In the genomic region with DNA sequence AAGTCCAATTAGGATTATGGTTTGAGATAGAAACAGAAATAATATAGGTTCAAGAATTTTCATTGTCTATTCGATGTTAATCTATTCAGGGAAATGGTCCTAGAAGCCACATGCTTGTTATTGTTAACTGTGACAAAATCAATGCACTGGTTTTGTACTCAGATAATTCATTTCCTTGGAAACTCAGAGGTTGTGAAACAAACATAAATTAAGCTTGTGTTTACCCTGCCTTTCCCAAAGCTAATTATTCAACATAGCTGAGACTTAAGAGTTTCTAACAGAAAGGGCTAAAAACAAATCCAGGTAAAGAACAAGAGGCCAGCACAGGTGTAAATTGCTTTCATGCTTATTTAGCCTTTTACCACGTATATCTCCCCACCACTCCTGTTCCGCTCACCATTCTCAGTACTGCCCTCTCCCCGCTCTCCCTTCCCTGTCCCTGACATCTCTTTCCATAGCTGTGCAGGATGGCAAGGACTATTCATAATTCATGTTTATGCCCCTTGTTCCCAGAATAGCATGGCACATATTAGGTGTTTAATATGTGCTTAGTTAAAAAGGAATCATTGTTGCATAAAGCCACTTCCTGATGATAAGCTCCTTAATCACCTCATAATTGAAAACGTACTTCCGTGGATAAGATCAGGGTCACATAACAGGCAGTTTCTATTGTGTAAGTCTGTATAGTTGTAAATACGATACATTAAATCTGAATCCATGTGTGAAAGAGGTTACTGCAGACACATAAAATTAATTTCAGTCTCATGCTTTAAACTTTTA, we compare ENCODE assay signal across 26 cellular contexts.
DNase-seq lines count a peak whose midpoint lies in the region; ATAC-seq and TF ChIP-seq lines count a peak whose summit lies in the region.
"Had no signal": no experiment of that assay in that cellular context is flagged by ENCODE, and none has a peak within 500 bp of the region (broad histone marks: within the 10 kb centered on the region; RNA-seq: fewer than 3 reads in every experiment).

No MANE protein-coding gene starts in this region.

- TF ChIP-seq CTCF in Loucy (conservative IDR thresholded peaks at IDR 0.05; ENCODE audit: low read length) (no peak), gastrocnemius medialis (IDR thresholded peaks at IDR 0.05 in 4 of 5, conservative IDR thresholded peaks at IDR 0.05 in 1 of 5) (no peak)

- WGBS in right cardiac atrium: 42% methylated on average over 7 of the region's 7 CpGs

- H3F3A ChIP-seq in Loucy (ENCODE audit: low read depth): no peaks in the 10 kb centered on the region

- no peak for TF ChIP-seq POLR2A in gastrocnemius medialis (IDR thresholded peaks at IDR 0.05)

- H3K4me3 ChIP-seq in Loucy (ENCODE audit: low read length, poor library complexity, severe bottlenecking) (peak overlapping the region; percentile 37), SK-N-MC (peak overlapping the region; percentile 7; the same call in 1 of the 2 replicates), gastrocnemius medialis (no peak overlapping the region), right cardiac atrium (ENCODE audit: low read length) (no peak overlapping the region)
- H3K4me3 ChIP-seq: gastroesophageal sphincter, GM23338, prostate gland, smooth muscle cell, thyroid gland had no signal

- H3K4me1 ChIP-seq in Loucy (ENCODE audit: insufficient read depth, low read length, poor library complexity, severe bottlenecking) (peaks cover 42% of the 10 kb centered on the region), gastrocnemius medialis (no peaks in the 10 kb centered on the region), right cardiac atrium (ENCODE audit: control insufficient read depth, insufficient read depth, low read length) (no peaks in the 10 kb centered on the region)
- H3K4me1 ChIP-seq: Caco-2, gastroesophageal sphincter, prostate gland had no signal

- H3K27me3 ChIP-seq in Loucy (ENCODE audit: insufficient read depth, low read length, poor library complexity, severe bottlenecking): peaks cover 19% of the 10 kb centered on the region
- H3K27me3 ChIP-seq in gastrocnemius medialis: no peaks in the 10 kb centered on the region
- H3K27me3 ChIP-seq in right cardiac atrium (ENCODE audit: control insufficient read depth, insufficient read depth): no peaks in the 10 kb centered on the region
- H3K27me3 ChIP-seq: gastroesophageal sphincter, thyroid gland had no signal

- no peaks in the 10 kb centered on the region for H4K20me1 ChIP-seq in Loucy (ENCODE audit: insufficient read depth, low read length, poor library complexity, severe bottlenecking)

- H3K9me2 ChIP-seq in Loucy (replicated peaks; ENCODE audit: low read depth, low read length): no peaks in the 10 kb centered on the region

- intact Hi-C loops in gastrocnemius medialis (cut with DNase I; ENCODE audit: low total_unique reads): no loop called here
- intact Hi-C loops in right cardiac atrium (cut with DNase I): no loop called here

- DNase-seq in SK-N-MC (ENCODE audit: low read depth, low spot score) (peak; percentile 61), gastrocnemius medialis (no peak), right cardiac atrium (no peak), DMS79 (lab: John Stamatoyannopoulos, UW) (no peak)
- DNase-seq: activated CD4-positive, alpha-beta T cell treated with anti-CD3 and anti-CD28 coated beads for 36 hours; activated CD8-positive, alpha-beta memory T cell treated with anti-CD3 and anti-CD28 coated beads for 24 hours; activated naive CD4-positive, alpha-beta T cell treated with anti-CD3 and anti-CD28 coated beads, Interleukin-2, amount 10 ng/mL, durations not matched to agents 7 days and 5 days; activated T-cell treated with anti-CD3 and anti-CD28 coated beads, Interleukin-2, amount 50 U/mL, for 48 hours; amygdala; Caco-2; cortex of kidney; NCI-H1436; NCI-H2227 treated with DMSO at 0.1 percent for 48 hours; NCI-H82; SHP77; stimulated activated CD4-positive, alpha-beta T cell treated with anti-CD3 and anti-CD28 coated beads, Interleukin-4, amount 100 ng/mL, for 1 hour; stimulated activated naive CD4-positive, alpha-beta T cell; thyroid gland had no signal

- no peaks in the 10 kb centered on the region for H3K9me3 ChIP-seq in Loucy (ENCODE audit: insufficient read depth, low read depth, low read length)
- H3K9me3 ChIP-seq in SK-N-MC (ENCODE audit: low read depth, low read length): no peaks in the 10 kb centered on the region
- H3K9me3 ChIP-seq in gastrocnemius medialis: no peaks in the 10 kb centered on the region
- H3K9me3 ChIP-seq in right cardiac atrium (ENCODE audit: control insufficient read depth, low read length): no peaks in the 10 kb centered on the region
- H3K9me3 ChIP-seq: Caco-2, gastroesophageal sphincter, prostate gland, thyroid gland had no signal

- H3K27ac ChIP-seq in SK-N-MC (no peak overlapping the region), gastrocnemius medialis (no peak overlapping the region), right cardiac atrium (ENCODE audit: low read length) (no peak overlapping the region)
- H3K27ac ChIP-seq: gastroesophageal sphincter, HL-60, prostate gland, thyroid gland had no signal

- ATAC-seq in esophagus mucosa (peak; percentile 43), gastrocnemius medialis (peak; percentile 8 to 42), right cardiac atrium (no peak), HG03457 (IDR thresholded peaks at IDR 0.05; ENCODE audit: unreplicated experiment) (no peak)
- ATAC-seq: activated CD4-positive, alpha-beta T cell treated with anti-CD3 and anti-CD28 coated beads for 36 hours; gastroesophageal sphincter; GM23338 had no signal

- H3K4me2 ChIP-seq in Loucy (ENCODE audit: low read depth, low read length, poor library complexity, severe bottlenecking): peak overlapping the region; percentile 28
- H3K4me2 ChIP-seq: GM23338, smooth muscle cell had no signal

- H3K9ac ChIP-seq in Loucy (ENCODE audit: low read depth, low read length, poor library complexity, severe bottlenecking) (no peak overlapping the region), SK-N-MC (ENCODE audit: insufficient read length) (no peak overlapping the region)

- H3K36me3 ChIP-seq in Loucy (ENCODE audit: insufficient read depth, low read length): no peaks in the 10 kb centered on the region
- H3K36me3 ChIP-seq in SK-N-MC (ENCODE audit: insufficient read depth, low read length): no peaks in the 10 kb centered on the region
- H3K36me3 ChIP-seq in gastrocnemius medialis: no peaks in the 10 kb centered on the region
- H3K36me3 ChIP-seq: gastroesophageal sphincter, prostate gland, thyroid gland had no signal

- H3K79me2 ChIP-seq in Loucy (ENCODE audit: insufficient read depth, low read length): no peaks in the 10 kb centered on the region

- no peak overlapping the region for H2AFZ ChIP-seq in Loucy (ENCODE audit: low read length)
- H2AFZ ChIP-seq: GM23338 had no signal

- in situ Hi-C loops in gastrocnemius medialis (cut with MboI; ENCODE audit: low sequenced_read_pairs in 4 of 4): no loop called here

Comparison
In these comparisons a context has a peak if more than half of its experiments do, and no peak if none do; other contexts are left out.
1. H3K4me3 ChIP-seq: peak in Loucy (single experiment) and SK-N-MC (single experiment); none in gastrocnemius medialis (0 of 4) and right cardiac atrium (single experiment).
2. ATAC-seq: peak in esophagus mucosa (single experiment) and gastrocnemius medialis (2 of 2); none in right cardiac atrium (0 of 2) and HG03457 (single experiment).